In genomic region chr12:107236824-107237467, GRCh38 we compare ENCODE assay signal across 1 cellular context.
TF ChIP-seq lines count a peak whose summit lies in the region.

No MANE protein-coding gene starts in this region.

TF ChIP-seq in IMR-90, 13 proteins besides CTCF, POLR2A, EP300 and RAD21:
- no peak for TF ChIP-seq MAZ (IDR thresholded peaks at IDR 0.05; ENCODE audit: borderline replicate concordance, low read depth, low read length)
- no peak for TF ChIP-seq CEBPB (IDR thresholded peaks at IDR 0.05; ENCODE audit: low read depth, low read length)
- TF ChIP-seq CHD1 (IDR thresholded peaks at IDR 0.05; ENCODE audit: low read depth, low read length): no peak
- TF ChIP-seq SMC3 (IDR thresholded peaks at IDR 0.05; ENCODE audit: low read depth, low read length): no peak
- TF ChIP-seq ELK1 (IDR thresholded peaks at IDR 0.05; ENCODE audit: borderline replicate concordance, low read depth, low read length): no peak
- TF ChIP-seq MAFK (IDR thresholded peaks at IDR 0.05; ENCODE audit: low read depth, low read length): no peak
- no peak for TF ChIP-seq USF2 (IDR thresholded peaks at IDR 0.05; ENCODE audit: low read depth, low read length)
- TF ChIP-seq BHLHE40 (IDR thresholded peaks at IDR 0.05; ENCODE audit: low read depth, low read length): no peak
- TF ChIP-seq FOS (IDR thresholded peaks at IDR 0.05; ENCODE audit: low read depth, low read length): no peak
- no peak for TF ChIP-seq RCOR1 (IDR thresholded peaks at IDR 0.05; ENCODE audit: insufficient replicate concordance, low read length)
- no peak for TF ChIP-seq NFE2L2 (IDR thresholded peaks at IDR 0.05; ENCODE audit: low read depth, low read length)
- TF ChIP-seq RFX5 (IDR thresholded peaks at IDR 0.05; ENCODE audit: low read depth, low read length): no peak
- TF ChIP-seq MXI1 (IDR thresholded peaks at IDR 0.05; ENCODE audit: borderline replicate concordance, low read depth, low read length): no peak
